Comparison of ENCODE assay signal across 27 cellular contexts in the genomic region with DNA sequence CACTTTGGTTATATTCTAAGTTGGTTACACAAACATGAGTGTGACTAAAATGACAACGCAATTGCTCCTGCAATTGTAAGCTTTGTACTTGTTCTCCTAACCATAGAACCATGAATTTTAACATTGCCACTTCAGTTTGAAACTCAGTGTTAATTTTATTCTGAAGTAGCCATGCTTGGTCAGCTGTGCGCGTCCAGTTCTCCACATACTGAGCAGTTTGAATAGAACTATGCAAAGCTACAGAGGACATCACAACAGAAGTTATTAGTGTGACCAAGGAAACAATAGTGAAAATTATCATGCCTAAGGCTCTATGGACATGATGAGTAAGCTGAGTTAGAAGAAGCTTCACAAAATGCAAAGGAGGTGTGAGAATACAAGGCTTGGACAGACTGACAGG.
"Had no signal": no experiment of that assay in that cellular context is flagged by ENCODE, and none has a peak within 500 bp of the region (broad histone marks: within the 10 kb centered on the region; RNA-seq: fewer than 3 reads in every experiment).

No MANE protein-coding gene starts in this region.

- H3K36me3 ChIP-seq: esophagus squamous epithelium, gastrocnemius medialis, heart right ventricle, left lung, lower lobe of right lung had no signal

- H3K4me3 ChIP-seq: coronary artery, dorsolateral prefrontal cortex, esophagus squamous epithelium, gastrocnemius medialis, heart right ventricle, left lung, lower lobe of right lung, mucosa of descending colon had no signal

- H3K27me3 ChIP-seq: dorsolateral prefrontal cortex, esophagus squamous epithelium, gastrocnemius medialis, heart right ventricle, left lung had no signal

- H3K27ac ChIP-seq: coronary artery, dorsolateral prefrontal cortex, esophagus squamous epithelium, gastrocnemius medialis, heart right ventricle, left lung, lower lobe of right lung had no signal

- DNase-seq: dermis blood vessel endothelial cell; dorsolateral prefrontal cortex; effector CD4-positive, alpha-beta T cell; effector memory CD4-positive, alpha-beta T cell; esophagus squamous epithelium; foreskin fibroblast; foreskin melanocyte; gastrocnemius medialis; glutamatergic neuron; head of caudate nucleus; heart right ventricle; hippocampal formation; immature natural killer cell; islet precursor cell; kidney; kidney glomerular epithelial cell; left cardiac atrium; left lung; left ventricle myocardium superior; lower lobe of right lung; mesenchymal stem cell; mucosa of descending colon; naive B cell; naive thymus-derived CD8-positive, alpha-beta T cell had no signal

- FAIRE-seq: colon, endothelial cell of umbilical vein, kidney had no signal

- H3K4me1 ChIP-seq: esophagus squamous epithelium, gastrocnemius medialis, heart right ventricle, left lung, lower lobe of right lung had no signal

- ATAC-seq: gastrocnemius medialis; heart right ventricle; left cardiac atrium; left lung; left ventricle myocardium superior; lower lobe of right lung; mucosa of descending colon; naive thymus-derived CD8-positive, alpha-beta T cell had no signal

- H3K9me3 ChIP-seq: lower lobe of right lung, mucosa of descending colon had no signal
